Comparison of ENCODE assay signal across 16 cellular contexts in the genomic region with DNA sequence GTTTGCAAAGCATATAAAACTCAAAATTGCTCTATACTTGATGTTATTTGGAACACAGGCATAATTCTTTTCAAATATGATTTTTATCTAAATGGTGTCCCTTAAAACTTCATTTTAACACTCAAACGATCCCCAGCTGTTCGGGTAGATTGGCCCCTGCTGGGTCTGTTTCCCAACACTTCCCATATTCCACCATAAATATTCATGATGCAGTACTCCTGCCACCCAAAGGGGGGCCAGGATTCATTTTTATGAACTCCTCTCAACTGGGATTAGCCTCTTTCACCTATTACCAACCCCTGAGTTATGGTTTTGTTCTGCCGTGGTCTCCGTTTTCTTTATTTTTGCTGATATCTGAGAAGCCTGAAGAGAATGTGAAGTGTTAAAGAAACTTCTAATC.
DNase-seq lines count a peak whose midpoint lies in the region; ATAC-seq, FAIRE-seq and TF ChIP-seq lines count a peak whose summit lies in the region.
"Had no signal": no experiment of that assay in that cellular context is flagged by ENCODE, and none has a peak within 500 bp of the region (broad histone marks: within the 10 kb centered on the region; RNA-seq: fewer than 3 reads in every experiment).

No MANE protein-coding gene starts in this region.

- no peak overlapping the region for H3K4me3 ChIP-seq in GM12878
- no peak overlapping the region for H3K4me3 ChIP-seq in mesendoderm (ENCODE audit: low read length)
- H3K4me3 ChIP-seq: suprapubic skin had no signal

- DNase-seq in Daoy (ENCODE audit: low read depth), result peak; percentile 8
- DNase-seq in HEK293T (ENCODE audit: extremely low spot score), result peak; percentile 21
- DNase-seq in GM12878 (ENCODE audit: low read depth, low spot score), result no peak
- DNase-seq in mesendoderm, result peak; percentile 10
- DNase-seq in stimulated activated CD4-positive, alpha-beta T cell treated with anti-CD3 and anti-CD28 coated beads, Interleukin-15, amount 100 ng/mL, for 24 hours, result no peak
- no peak for DNase-seq in activated T-cell treated with anti-CD3 and anti-CD28 coated beads, Interleukin-2, amount 50 U/mL, for 1 hour
- DNase-seq in HCEC 1CT, result no peak
- no peak for DNase-seq in HTR-8/SVneo (ENCODE audit: insufficient read length, low spot score)
- DNase-seq: activated naive CD4-positive, alpha-beta T cell treated with Interleukin-2 at 50 U/mL for 16 hours; caudate nucleus; hippocampal formation; NCI-H345; occipital lobe had no signal

- no peaks in the 10 kb centered on the region for H4K20me1 ChIP-seq in GM12878 (ENCODE audit: control insufficient read depth, insufficient read depth)

- H3K27me3 ChIP-seq in GM12878 (replicated peaks in 1 of 2; ENCODE audit: control insufficient read depth in 2 of 2, insufficient read depth in 2 of 2, low read length in 1 of 2) (0 out of 4 replicates have a peak, but pooled peaks cover 0 to 2% of the 10 kb centered on the region in 2 experiments), mesendoderm (ENCODE audit: insufficient read depth, low read length, poor library complexity) (no peaks in the 10 kb centered on the region)
- H3K27me3 ChIP-seq: suprapubic skin had no signal

- no peaks in the 10 kb centered on the region for H3K9me3 ChIP-seq in GM12878 (replicated peaks; ENCODE audit: control insufficient read depth, insufficient read depth, low read length)
- H3K9me3 ChIP-seq: suprapubic skin had no signal

- no peak overlapping the region for H3K9ac ChIP-seq in GM12878 (ENCODE audit: control insufficient read depth, insufficient read depth, low read length)
- H3K9ac ChIP-seq in mesendoderm (ENCODE audit: low read length), result no peak overlapping the region

- in situ Hi-C loops in GM12878 (cut with MboI), result no loop called here

- TF ChIP-seq POLR2A in GM12878 (IDR thresholded peaks at IDR 0.05; ENCODE audit: low read depth, low read length), result no peak

- no peak overlapping the region for H2AK5ac ChIP-seq in mesendoderm (ENCODE audit: low read length)

- H3K79me2 ChIP-seq in GM12878 (ENCODE audit: control insufficient read depth, insufficient read depth, low read length) (no peaks in the 10 kb centered on the region), mesendoderm (ENCODE audit: control insufficient read depth, insufficient read depth, low read length) (no peaks in the 10 kb centered on the region)

- no peaks in the 10 kb centered on the region for H3K36me3 ChIP-seq in GM12878 (ENCODE audit: control insufficient read depth in 2 of 2, insufficient read depth in 2 of 2, low read length in 1 of 2)
- H3K36me3 ChIP-seq in mesendoderm (ENCODE audit: control insufficient read depth, insufficient read depth, low read length), result no peaks in the 10 kb centered on the region
- H3K36me3 ChIP-seq: suprapubic skin had no signal

- no peak overlapping the region for H3K18ac ChIP-seq in mesendoderm (ENCODE audit: low read length)

- no peak for TF ChIP-seq EP300 in GM12878 (IDR thresholded peaks at IDR 0.05; ENCODE audit: borderline replicate concordance in 1 of 2, control insufficient read depth in 1 of 2, low read depth in 2 of 2, low read length in 2 of 2)

- RAD21 ChIA-PET in GM12878 (lab: Charles Lee; ENCODE audit: unreplicated experiment), result no interaction called here

- no peaks in the 10 kb centered on the region for H3K79me1 ChIP-seq in mesendoderm (ENCODE audit: low read length)

- TF ChIP-seq RAD21 in GM12878 (IDR thresholded peaks at IDR 0.05; ENCODE audit: insufficient read depth, low read depth, low read length), result no peak

- POLR2A ChIA-PET in HEK293T (lab: Yijun Ruan, JAX) (no interaction called here), GM12878 (lab: Charles Lee) (no interaction called here)

- no peak overlapping the region for H3K4ac ChIP-seq in mesendoderm (ENCODE audit: low read depth, low read length)

- CTCF ChIA-PET in HEK293T (lab: Yijun Ruan, JAX), result no interaction called here
- CTCF ChIA-PET in GM12878 (lab: Yijun Ruan, JAX), result no interaction called here

- H3K4me1 ChIP-seq in GM12878 (ENCODE audit: control insufficient read depth, insufficient read depth, low read length), result no peaks in the 10 kb centered on the region
- H3K4me1 ChIP-seq in mesendoderm (ENCODE audit: control insufficient read depth, low read depth, low read length), result no peaks in the 10 kb centered on the region
- H3K4me1 ChIP-seq: suprapubic skin had no signal

- no peak overlapping the region for H2BK5ac ChIP-seq in mesendoderm (ENCODE audit: low read length)

- no peak overlapping the region for H2BK15ac ChIP-seq in mesendoderm (replicated peaks; ENCODE audit: low read depth)

- 45% methylated on average over 4 of the region's 4 CpGs for WGBS in GM12878 (ENCODE audit: insufficient coverage, insufficient replicate concordance, low lambda C conversion rate, missing lambda C conversion rate)
- WGBS in mesendoderm (ENCODE audit: extremely low coverage, insufficient coverage, low lambda C conversion rate), result no CpG with 5 or more reads among the region's 4 CpGs

- SMC1A ChIA-PET in GM12878 (lab: Charles Lee; ENCODE audit: uncharacterized antibody, unreplicated experiment), result no interaction called here

- H2AFZ ChIP-seq in GM12878 (ENCODE audit: control insufficient read depth, low read depth, low read length), result no peak overlapping the region

- no peak overlapping the region for H4K5ac ChIP-seq in mesendoderm (ENCODE audit: low read length)

- ATAC-seq in GM12878, result no peak

- no peak for FAIRE-seq in GM12878 (lab: Jason Lieb, UNC)
- no peak for FAIRE-seq in HTR-8/SVneo (lab: Jason Lieb, UNC)
- FAIRE-seq: RCC 7860 had no signal

- H3K27ac ChIP-seq in GM12878 (ENCODE audit: control insufficient read depth, insufficient read depth) (no peak overlapping the region), mesendoderm (ENCODE audit: low read depth, low read length) (no peak overlapping the region)
- H3K27ac ChIP-seq: epithelial cell of prostate, suprapubic skin had no signal

- BruUV-seq in GM12878 (replicated peaks; lab: Mats Ljungman, UMichigan), result no TSS peak

- no peak overlapping the region for H4K8ac ChIP-seq in mesendoderm (ENCODE audit: low read depth, low read length)

- no peak overlapping the region for H3K23ac ChIP-seq in mesendoderm (ENCODE audit: low read length)

- H3K4me2 ChIP-seq in GM12878 (ENCODE audit: control insufficient read depth, insufficient read depth) (no peak overlapping the region), mesendoderm (ENCODE audit: low read length) (no peak overlapping the region)

- H2BK120ac ChIP-seq in mesendoderm (ENCODE audit: low read depth, low read length), result no peak overlapping the region

- TF ChIP-seq CTCF in GM12878 (IDR thresholded peaks at IDR 0.05 in 2 of 3, conservative IDR thresholded peaks at IDR 0.05 in 1 of 3; ENCODE audit: control insufficient read depth in 2 of 3, extremely low read depth in 1 of 3, insufficient read depth in 1 of 3, low read depth in 3 of 3, low read length in 3 of 3), result 0 out of 6 replicates have a peak, but pooled peaks have one; percentile 2 to 8 (median 5)

- H3K56ac ChIP-seq in mesendoderm (ENCODE audit: low read length), result no peak overlapping the region

- intact Hi-C loops in GM12878 (cut with micrococcal nuclease; ENCODE audit: unreplicated experiment), result loop anchor here (10.0 kb wide), 1 partner anchor 159 kb away; no protein-coding TSS in a partner anchor

TF ChIP-seq in HEK293T, 16 proteins besides CTCF, POLR2A, EP300 and RAD21:
- TF ChIP-seq ZNF384 (IDR thresholded peaks at IDR 0.05) (no peak), NFRKB (IDR thresholded peaks at IDR 0.05) (no peak), PKNOX1 (IDR thresholded peaks at IDR 0.05) (no peak), CTBP1 (IDR thresholded peaks at IDR 0.05; ENCODE audit: borderline replicate concordance) (no peak), BHLHE40 (IDR thresholded peaks at IDR 0.05; ENCODE audit: borderline replicate concordance) (no peak), FOXM1 (IDR thresholded peaks at IDR 0.05; ENCODE audit: borderline replicate concordance) (no peak), FOXK2 (IDR thresholded peaks at IDR 0.05) (no peak), HDGF (IDR thresholded peaks at IDR 0.05; ENCODE audit: borderline replicate concordance) (no peak), SP1 (IDR thresholded peaks at IDR 0.05) (no peak), TARDBP (IDR thresholded peaks at IDR 0.05) (no peak), ELF4 (IDR thresholded peaks at IDR 0.05) (no peak), FOXA1 (IDR thresholded peaks at IDR 0.05) (no peak)

TF ChIP-seq in GM12878, 131 proteins besides CTCF, POLR2A, EP300 and RAD21 (continues in another document):
- TF ChIP-seq HDGF (IDR thresholded peaks at IDR 0.05) (no peak), TAF1 (IDR thresholded peaks at IDR 0.05; ENCODE audit: borderline replicate concordance, low read depth, low read length) (no peak), KAT2A (conservative IDR thresholded peaks at IDR 0.05; ENCODE audit: control insufficient read depth, low read depth, low read length) (no peak), NRF1 (conservative IDR thresholded peaks at IDR 0.05; ENCODE audit: low read depth, low read length) (no peak), FOXK2 (IDR thresholded peaks at IDR 0.05) (no peak), POLR2AphosphoS2 (IDR thresholded peaks at IDR 0.05; ENCODE audit: low read depth, low read length) (no peak), SMAD1 (IDR thresholded peaks at IDR 0.05; ENCODE audit: low read depth, partially characterized antibody) (no peak), ELK1 (IDR thresholded peaks at IDR 0.05; ENCODE audit: low read depth, low read length) (no peak)
- TF ChIP-seq, protein P1, sequence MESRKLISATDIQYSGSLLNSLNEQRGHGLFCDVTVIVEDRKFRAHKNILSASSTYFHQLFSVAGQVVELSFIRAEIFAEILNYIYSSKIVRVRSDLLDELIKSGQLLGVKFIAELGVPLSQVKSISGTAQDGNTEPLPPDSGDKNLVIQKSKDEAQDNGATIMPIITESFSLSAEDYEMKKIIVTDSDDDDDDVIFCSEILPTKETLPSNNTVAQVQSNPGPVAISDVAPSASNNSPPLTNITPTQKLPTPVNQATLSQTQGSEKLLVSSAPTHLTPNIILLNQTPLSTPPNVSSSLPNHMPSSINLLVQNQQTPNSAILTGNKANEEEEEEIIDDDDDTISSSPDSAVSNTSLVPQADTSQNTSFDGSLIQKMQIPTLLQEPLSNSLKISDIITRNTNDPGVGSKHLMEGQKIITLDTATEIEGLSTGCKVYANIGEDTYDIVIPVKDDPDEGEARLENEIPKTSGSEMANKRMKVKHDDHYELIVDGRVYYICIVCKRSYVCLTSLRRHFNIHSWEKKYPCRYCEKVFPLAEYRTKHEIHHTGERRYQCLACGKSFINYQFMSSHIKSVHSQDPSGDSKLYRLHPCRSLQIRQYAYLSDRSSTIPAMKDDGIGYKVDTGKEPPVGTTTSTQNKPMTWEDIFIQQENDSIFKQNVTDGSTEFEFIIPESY (IDR thresholded peaks at IDR 0.05), result no peak

Comparison
In these comparisons a context has a peak if more than half of its experiments do, and no peak if none do; other contexts are left out.
1. DNase-seq: peak in Daoy (single experiment), HEK293T (single experiment) and mesendoderm (single experiment); none in GM12878 (single experiment), stimulated activated CD4-positive, alpha-beta T cell treated with anti-CD3 and anti-CD28 coated beads, Interleukin-15, amount 100 ng/mL, for 24 hours (single experiment), activated T-cell treated with anti-CD3 and anti-CD28 coated beads, Interleukin-2, amount 50 U/mL, for 1 hour (single experiment), HCEC 1CT (single experiment) and HTR-8/SVneo (single experiment).